In the genomic region with DNA sequence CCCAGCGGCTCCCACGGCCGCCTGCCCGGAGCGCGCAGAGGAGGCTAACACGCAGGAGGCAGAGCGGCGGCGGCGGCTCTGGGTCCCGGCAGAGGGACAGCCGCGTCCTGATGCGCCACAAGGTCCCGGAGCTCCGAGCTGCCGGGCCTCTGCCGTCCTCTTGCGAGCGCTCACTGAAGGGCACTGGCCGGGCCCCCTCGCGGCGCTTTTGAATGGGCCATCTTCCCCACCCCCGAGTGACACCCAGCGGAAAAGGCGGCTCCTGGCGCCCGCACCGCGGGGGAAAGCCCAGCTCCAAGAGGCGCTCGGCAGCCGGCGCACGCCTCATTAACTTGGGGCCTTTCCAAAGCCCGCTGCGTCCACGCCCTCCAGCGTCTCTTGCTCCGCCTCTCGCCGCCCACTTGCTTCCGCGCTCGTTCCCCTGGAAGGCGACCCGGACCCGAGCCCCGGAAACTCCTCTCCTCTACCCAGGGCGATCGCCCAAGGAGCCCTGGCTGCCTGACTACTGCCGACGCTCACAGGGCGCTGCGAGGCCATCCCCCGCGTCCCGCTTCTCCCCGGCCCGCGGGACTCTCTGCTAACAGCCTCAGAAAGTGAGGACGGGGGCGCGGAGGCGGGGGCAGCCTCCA, we compare ENCODE assay signal across 1 cellular context.
TF ChIP-seq lines count a peak whose summit lies in the region.

PHLDA1 (minus strand) TSS at position 363 of the 629 bp plus-strand sequence.

TF ChIP-seq in HEK293, 187 proteins besides CTCF, POLR2A, EP300 and RAD21 (continued from another document and continues in another):
- TF ChIP-seq ZNF26 (tag by site-specific recombination; IDR thresholded peaks at IDR 0.05) (no peak), SP3 (tag by site-specific recombination; IDR thresholded peaks at IDR 0.05) (peak; percentile 94), GLIS1 (tag by site-specific recombination; IDR thresholded peaks at IDR 0.05) (peak; percentile 80), SP2 (tag by site-specific recombination; IDR thresholded peaks at IDR 0.05) (peak; percentile 94), ZNF747 (tag by site-specific recombination; IDR thresholded peaks at IDR 0.05) (no peak), ZNF544 (tag by site-specific recombination; IDR thresholded peaks at IDR 0.05) (no peak), ZNF777 (tag by site-specific recombination; IDR thresholded peaks at IDR 0.05; ENCODE audit: borderline replicate concordance) (no peak), ZBTB10 (tag by site-specific recombination; IDR thresholded peaks at IDR 0.05) (peak; percentile 18; the same call in 1 of the 2 replicates), ZNF596 (tag by site-specific recombination; IDR thresholded peaks at IDR 0.05) (no peak; the same call in 1 of the 2 replicates), ZNF555 (tag by site-specific recombination; conservative IDR thresholded peaks at IDR 0.05) (no peak), ZNF354C (tag by site-specific recombination; IDR thresholded peaks at IDR 0.05; ENCODE audit: borderline replicate concordance, low read depth) (no peak), KLF8 (tag by site-specific recombination; IDR thresholded peaks at IDR 0.05) (peak; percentile 89), KLF1 (tag by site-specific recombination; IDR thresholded peaks at IDR 0.05) (peak; percentile 84), ZNF548 (tag by site-specific recombination; IDR thresholded peaks at IDR 0.05) (no peak), ZIC2 (tag by site-specific recombination; IDR thresholded peaks at IDR 0.05) (peak; percentile 90), ZNF561 (tag by site-specific recombination; IDR thresholded peaks at IDR 0.05; ENCODE audit: borderline replicate concordance) (peak; percentile 98), TCF7L2 (IDR thresholded peaks at IDR 0.05; ENCODE audit: borderline replicate concordance, low read depth, low read length) (peak; percentile 69; the same call in 1 of the 2 replicates), ZNF175 (tag by site-specific recombination; IDR thresholded peaks at IDR 0.05) (no peak), EGR2 (tag by site-specific recombination; IDR thresholded peaks at IDR 0.05; ENCODE audit: low read depth) (peak; percentile 87), ZNF776 (tag by site-specific recombination; IDR thresholded peaks at IDR 0.05; ENCODE audit: borderline replicate concordance) (no peak), ZNF114 (tag by site-specific recombination; IDR thresholded peaks at IDR 0.05) (no peak), ZNF610 (tag by site-specific recombination; IDR thresholded peaks at IDR 0.05; ENCODE audit: borderline replicate concordance) (0 out of 2 replicates have a peak, but pooled peaks have one; percentile 68), KLF16 (tag by site-specific recombination; IDR thresholded peaks at IDR 0.05) (peak; percentile 70), ZSCAN23 (tag by site-specific recombination; IDR thresholded peaks at IDR 0.05) (no peak), ZNF335 (tag by site-specific recombination; conservative IDR thresholded peaks at IDR 0.05) (peak; percentile 87), ZNF391 (tag by site-specific recombination; IDR thresholded peaks at IDR 0.05; ENCODE audit: borderline replicate concordance, low read depth) (no peak), ZSCAN4 (tag by site-specific recombination; IDR thresholded peaks at IDR 0.05) (no peak), ZNF514 (tag by site-specific recombination; IDR thresholded peaks at IDR 0.05) (no peak), ZBTB8A (tag by site-specific recombination; IDR thresholded peaks at IDR 0.05) (peak; percentile 99), ZFP3 (tag by site-specific recombination; IDR thresholded peaks at IDR 0.05; ENCODE audit: low read depth) (no peak), WT1 (tag by site-specific recombination; IDR thresholded peaks at IDR 0.05) (peak; percentile 38; the same call in 1 of the 2 replicates), HOXA7 (CRISPR knock-in tag; IDR thresholded peaks at IDR 0.05; ENCODE audit: borderline replicate concordance) (no peak), GFI1B (tag by site-specific recombination; IDR thresholded peaks at IDR 0.05) (no peak), ZNF510 (tag by site-specific recombination; IDR thresholded peaks at IDR 0.05; ENCODE audit: insufficient replicate concordance) (no peak), ATF2 (tag by site-specific recombination; IDR thresholded peaks at IDR 0.05; ENCODE audit: low read depth) (no peak), KLF17 (tag by site-specific recombination; IDR thresholded peaks at IDR 0.05) (peak; percentile 51; the same call in 1 of the 2 replicates), SP7 (tag by site-specific recombination; IDR thresholded peaks at IDR 0.05) (peak; percentile 87), ZNF837 (tag by site-specific recombination; IDR thresholded peaks at IDR 0.05) (no peak)
- TF ChIP-seq, protein P1, sequence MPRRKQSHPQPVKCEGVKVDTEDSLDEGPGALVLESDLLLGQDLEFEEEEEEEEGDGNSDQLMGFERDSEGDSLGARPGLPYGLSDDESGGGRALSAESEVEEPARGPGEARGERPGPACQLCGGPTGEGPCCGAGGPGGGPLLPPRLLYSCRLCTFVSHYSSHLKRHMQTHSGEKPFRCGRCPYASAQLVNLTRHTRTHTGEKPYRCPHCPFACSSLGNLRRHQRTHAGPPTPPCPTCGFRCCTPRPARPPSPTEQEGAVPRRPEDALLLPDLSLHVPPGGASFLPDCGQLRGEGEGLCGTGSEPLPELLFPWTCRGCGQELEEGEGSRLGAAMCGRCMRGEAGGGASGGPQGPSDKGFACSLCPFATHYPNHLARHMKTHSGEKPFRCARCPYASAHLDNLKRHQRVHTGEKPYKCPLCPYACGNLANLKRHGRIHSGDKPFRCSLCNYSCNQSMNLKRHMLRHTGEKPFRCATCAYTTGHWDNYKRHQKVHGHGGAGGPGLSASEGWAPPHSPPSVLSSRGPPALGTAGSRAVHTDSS (tag by site-specific recombination; IDR thresholded peaks at IDR 0.05): no peak
- TF ChIP-seq, protein P2, sequence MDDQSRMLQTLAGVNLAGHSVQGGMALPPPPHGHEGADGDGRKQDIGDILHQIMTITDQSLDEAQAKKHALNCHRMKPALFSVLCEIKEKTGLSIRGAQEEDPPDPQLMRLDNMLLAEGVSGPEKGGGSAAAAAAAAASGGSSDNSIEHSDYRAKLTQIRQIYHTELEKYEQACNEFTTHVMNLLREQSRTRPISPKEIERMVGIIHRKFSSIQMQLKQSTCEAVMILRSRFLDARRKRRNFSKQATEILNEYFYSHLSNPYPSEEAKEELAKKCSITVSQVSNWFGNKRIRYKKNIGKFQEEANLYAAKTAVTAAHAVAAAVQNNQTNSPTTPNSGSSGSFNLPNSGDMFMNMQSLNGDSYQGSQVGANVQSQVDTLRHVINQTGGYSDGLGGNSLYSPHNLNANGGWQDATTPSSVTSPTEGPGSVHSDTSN (CRISPR knock-in tag; IDR thresholded peaks at IDR 0.05): peak; percentile 74; the same call in 1 of the 2 replicates
- TF ChIP-seq, protein P3, sequence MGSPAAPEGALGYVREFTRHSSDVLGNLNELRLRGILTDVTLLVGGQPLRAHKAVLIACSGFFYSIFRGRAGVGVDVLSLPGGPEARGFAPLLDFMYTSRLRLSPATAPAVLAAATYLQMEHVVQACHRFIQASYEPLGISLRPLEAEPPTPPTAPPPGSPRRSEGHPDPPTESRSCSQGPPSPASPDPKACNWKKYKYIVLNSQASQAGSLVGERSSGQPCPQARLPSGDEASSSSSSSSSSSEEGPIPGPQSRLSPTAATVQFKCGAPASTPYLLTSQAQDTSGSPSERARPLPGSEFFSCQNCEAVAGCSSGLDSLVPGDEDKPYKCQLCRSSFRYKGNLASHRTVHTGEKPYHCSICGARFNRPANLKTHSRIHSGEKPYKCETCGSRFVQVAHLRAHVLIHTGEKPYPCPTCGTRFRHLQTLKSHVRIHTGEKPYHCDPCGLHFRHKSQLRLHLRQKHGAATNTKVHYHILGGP (tag by site-specific recombination; IDR thresholded peaks at IDR 0.05): no peak
- TF ChIP-seq, protein P4, sequence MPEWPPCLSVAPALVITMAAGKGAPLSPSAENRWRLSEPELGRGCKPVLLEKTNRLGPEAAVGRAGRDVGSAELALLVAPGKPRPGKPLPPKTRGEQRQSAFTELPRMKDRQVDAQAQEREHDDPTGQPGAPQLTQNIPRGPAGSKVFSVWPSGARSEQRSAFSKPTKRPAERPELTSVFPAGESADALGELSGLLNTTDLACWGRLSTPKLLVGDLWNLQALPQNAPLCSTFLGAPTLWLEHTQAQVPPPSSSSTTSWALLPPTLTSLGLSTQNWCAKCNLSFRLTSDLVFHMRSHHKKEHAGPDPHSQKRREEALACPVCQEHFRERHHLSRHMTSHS (tag by site-specific recombination; IDR thresholded peaks at IDR 0.05): no peak
- TF ChIP-seq, protein P5, sequence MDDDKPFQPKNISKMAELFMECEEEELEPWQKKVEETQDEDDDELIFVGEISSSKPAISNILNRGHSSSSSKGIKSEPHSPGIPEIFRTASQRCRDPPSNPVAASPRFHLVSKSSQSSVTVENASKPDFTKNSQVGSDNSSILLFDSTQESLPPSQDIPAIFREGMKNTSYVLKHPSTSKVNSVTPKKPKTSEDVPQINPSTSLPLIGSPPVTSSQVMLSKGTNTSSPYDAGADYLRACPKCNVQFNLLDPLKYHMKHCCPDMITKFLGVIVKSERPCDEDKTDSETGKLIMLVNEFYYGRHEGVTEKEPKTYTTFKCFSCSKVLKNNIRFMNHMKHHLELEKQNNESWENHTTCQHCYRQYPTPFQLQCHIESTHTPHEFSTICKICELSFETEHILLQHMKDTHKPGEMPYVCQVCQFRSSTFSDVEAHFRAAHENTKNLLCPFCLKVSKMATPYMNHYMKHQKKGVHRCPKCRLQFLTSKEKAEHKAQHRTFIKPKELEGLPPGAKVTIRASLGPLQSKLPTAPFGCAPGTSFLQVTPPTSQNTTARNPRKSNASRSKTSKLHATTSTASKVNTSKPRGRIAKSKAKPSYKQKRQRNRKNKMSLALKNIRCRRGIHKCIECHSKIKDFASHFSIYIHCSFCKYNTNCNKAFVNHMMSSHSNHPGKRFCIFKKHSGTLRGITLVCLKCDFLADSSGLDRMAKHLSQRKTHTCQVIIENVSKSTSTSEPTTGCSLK (tag by site-specific recombination; IDR thresholded peaks at IDR 0.05): no peak
